Comparison of ENCODE assay signal across 14 cellular contexts in the genomic region with DNA sequence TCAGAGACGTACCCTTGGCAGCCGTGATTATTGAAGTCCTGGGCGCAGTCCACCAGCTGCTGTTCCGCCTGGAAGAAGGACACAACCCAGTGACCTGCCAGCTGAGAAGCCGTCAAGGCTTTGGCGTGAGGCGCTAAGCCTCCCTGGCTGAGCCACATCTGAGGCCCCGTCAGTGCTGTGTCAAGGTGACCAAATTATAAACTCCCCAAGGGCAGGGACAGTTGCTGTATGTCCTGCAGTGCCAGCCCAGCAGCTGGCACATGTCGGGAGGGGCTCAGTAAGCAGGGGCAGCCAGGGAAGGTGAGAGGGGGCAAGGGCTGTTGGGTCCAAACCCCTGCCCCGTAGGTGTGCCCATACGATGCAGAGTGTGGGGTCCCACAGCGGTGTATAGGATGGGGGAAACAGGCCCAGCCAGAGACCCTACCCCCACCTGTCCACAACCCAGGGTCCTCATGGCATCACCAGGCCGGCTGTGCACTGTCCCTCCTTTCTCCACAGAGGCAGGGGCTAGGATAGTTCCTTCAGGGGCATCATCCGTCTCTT. TPM values are rescaled to one million over a fixed set of nuclear protein-coding genes. Genes with fewer than 3 reads are reported as not detected.
DNase-seq lines count a peak whose midpoint lies in the region; ATAC-seq and TF ChIP-seq lines count a peak whose summit lies in the region.
"Had no signal": no experiment of that assay in that cellular context is flagged by ENCODE, and none has a peak within 500 bp of the region (broad histone marks: within the 10 kb centered on the region; RNA-seq: fewer than 3 reads in every experiment).

No MANE protein-coding gene starts in this region.

- H3K4me2 ChIP-seq in osteoblast (ENCODE audit: insufficient read depth, low read length) = peak overlapping the region; percentile 59

- no peaks in the 10 kb centered on the region for H3K79me2 ChIP-seq in osteoblast (ENCODE audit: insufficient read depth, low read length)

- H3K4me1 Mint-ChIP-seq in stimulated activated naive CD8-positive, alpha-beta T cell treated with anti-CD3 and anti-CD28 coated beads, Interleukin-15, amount 100 ng/mL, for 72 hours = peaks cover 8% of the 10 kb centered on the region
- H3K4me1 Mint-ChIP-seq: brain had no signal

- H3K9me3 Mint-ChIP-seq in stimulated activated naive CD8-positive, alpha-beta T cell treated with anti-CD3 and anti-CD28 coated beads, Interleukin-15, amount 100 ng/mL, for 72 hours = no peaks in the 10 kb centered on the region
- H3K9me3 Mint-ChIP-seq: brain; natural killer cell treated with Interleukin-12 subunit alpha and Interleukin-12 subunit beta and Interleukin-15 and Interleukin-18, amount 100 ng/mL, for 72 hours had no signal

- TF ChIP-seq CTCF in osteoblast (IDR thresholded peaks at IDR 0.05; ENCODE audit: extremely low read depth, low read depth, low read length) = no peak

- no peak overlapping the region for H3K4me3 ChIP-seq in osteoblast (ENCODE audit: insufficient read depth, low read length)
- H3K4me3 ChIP-seq in aorta (ENCODE audit: low read length in 2 of 2) = no peak overlapping the region

- DNase-seq in stimulated activated naive CD8-positive, alpha-beta T cell treated with anti-CD3 and anti-CD28 coated beads, Interleukin-15, amount 100 ng/mL, for 72 hours = no peak
- DNase-seq in stimulated activated naive CD8-positive, alpha-beta T cell treated with anti-CD3 and anti-CD28 coated beads, Interleukin-15, Interleukin-2, amounts not matched to agents 100 U/mL and 50 U/mL, for 24 hours = no peak
- DNase-seq in caudate nucleus (lab: John Stamatoyannopoulos, UW) (no peak), osteoblast (ENCODE audit: insufficient read length, low spot score, missing footprints) (peak; percentile 86), aorta (peak; percentile 52 to 68), NCI-H345 (lab: John Stamatoyannopoulos, UW) (no peak), mesenteric fat pad (ENCODE audit: low spot score) (no peak)
- DNase-seq: activated naive CD4-positive, alpha-beta T cell; MM.1S; NCI-H187 treated with DMSO at 0.1 percent for 48 hours; NCI-H524 treated with DMSO at 0.1 percent for 48 hours had no signal

- H2AFZ ChIP-seq in osteoblast (ENCODE audit: low read length) = no peak overlapping the region

- intact Hi-C loops in aorta (cut with DNase I) = no loop called here

- H3K27me3 ChIP-seq in osteoblast (ENCODE audit: insufficient read depth, low read length) = peaks cover 15% of the 10 kb centered on the region
- H3K27me3 ChIP-seq in aorta (ENCODE audit: control insufficient read depth in 1 of 2, insufficient read depth in 2 of 2, low read length in 1 of 2) = no peaks in the 10 kb centered on the region

- peaks cover 22% of the 10 kb centered on the region for H3K4me1 ChIP-seq in osteoblast (ENCODE audit: insufficient read depth, low read length)
- H3K4me1 ChIP-seq in aorta (ENCODE audit: control insufficient read depth in 1 of 2, insufficient read depth in 2 of 2, low read length in 2 of 2) = no peaks in the 10 kb centered on the region

- H3K27me3 Mint-ChIP-seq in stimulated activated naive CD8-positive, alpha-beta T cell treated with anti-CD3 and anti-CD28 coated beads, Interleukin-15, amount 100 ng/mL, for 72 hours = peaks cover 20% of the 10 kb centered on the region
- H3K27me3 Mint-ChIP-seq: natural killer cell treated with Interleukin-12 subunit alpha and Interleukin-12 subunit beta and Interleukin-15 and Interleukin-18, amount 100 ng/mL, for 72 hours had no signal

- H3K27ac Mint-ChIP-seq in stimulated activated naive CD8-positive, alpha-beta T cell treated with anti-CD3 and anti-CD28 coated beads, Interleukin-15, amount 100 ng/mL, for 72 hours = no peak overlapping the region
- H3K27ac Mint-ChIP-seq: natural killer cell treated with Interleukin-12 subunit alpha and Interleukin-12 subunit beta and Interleukin-15 and Interleukin-18, amount 100 ng/mL, for 72 hours had no signal

- ATAC-seq in stimulated activated naive CD8-positive, alpha-beta T cell treated with anti-CD3 and anti-CD28 coated beads, Interleukin-15, amount 100 ng/mL, for 72 hours = peak; percentile 4
- ATAC-seq in stimulated activated naive CD8-positive, alpha-beta T cell treated with anti-CD3 and anti-CD28 coated beads, Interleukin-15, Interleukin-2, amounts not matched to agents 100 U/mL and 50 U/mL, for 24 hours = no peak
- peak; percentile 4 for ATAC-seq in aorta (ENCODE audit: low FRiP score)
- no peak for ATAC-seq in HG03354 (IDR thresholded peaks at IDR 0.05; ENCODE audit: poor library complexity, severe bottlenecking, unreplicated experiment)

- H3K36me3 ChIP-seq in osteoblast (ENCODE audit: insufficient read depth, low read length) (no peaks in the 10 kb centered on the region), aorta (ENCODE audit: control insufficient read depth in 1 of 2, insufficient read depth in 2 of 2, low read length in 1 of 2) (peaks cover 0 to 4% of the 10 kb centered on the region in 2 donors)

- H3K9me3 ChIP-seq in osteoblast (ENCODE audit: low read depth, low read length) (no peaks in the 10 kb centered on the region), aorta (ENCODE audit: control insufficient read depth, low read length) (no peaks in the 10 kb centered on the region)

- H4K20me1 ChIP-seq in osteoblast (ENCODE audit: insufficient read depth, low read length) = peaks cover 3% of the 10 kb centered on the region

- 67 to 71% methylated on average over 14 of the region's 14 CpGs for WGBS in aorta, 2 donors

- H3K27ac ChIP-seq in caudate nucleus (ENCODE audit: low read depth, low read length) = peak overlapping the region; percentile 18
- no peak overlapping the region for H3K27ac ChIP-seq in osteoblast (ENCODE audit: low read depth, low read length)
- H3K27ac ChIP-seq in aorta (ENCODE audit: low read depth in 1 of 2, low read length in 2 of 2) = no peak overlapping the region

- no peak overlapping the region for H3K4me3 Mint-ChIP-seq in stimulated activated naive CD8-positive, alpha-beta T cell treated with anti-CD3 and anti-CD28 coated beads, Interleukin-15, amount 100 ng/mL, for 72 hours
- H3K4me3 Mint-ChIP-seq: brain; natural killer cell treated with Interleukin-12 subunit alpha and Interleukin-12 subunit beta and Interleukin-15 and Interleukin-18, amount 100 ng/mL, for 72 hours had no signal

RNA-seq across cellular contexts. Expression of a gene that starts 13.3 kb away (rescaled TPM):
- total RNA-seq in osteoblast (4.7 and 8.8 TPM in 2 replicates), aorta (10 to 100 TPM; 41.0 to 89.7 TPM), mesenteric fat pad (67.9 TPM)
- 100 to 1,000 TPM in 1 of 2 donors, 10 to 100 TPM in 1; 23.2 to 103 TPM for polyA plus RNA-seq in aorta

RNA-seq across cellular contexts. Expression of a gene that starts 58.8 kb away (rescaled TPM):
- 446 and 456 TPM in 2 replicates for total RNA-seq in osteoblast
- 100 to 1,000 TPM; 363 to 401 TPM for total RNA-seq in aorta
- polyA plus RNA-seq in aorta = 100 to 1,000 TPM; 457 to 868 TPM
- total RNA-seq in mesenteric fat pad = 330 TPM

Comparison
In these comparisons a context has a peak if more than half of its experiments do, and no peak if none do; other contexts are left out.
1. ATAC-seq: peak in stimulated activated naive CD8-positive, alpha-beta T cell treated with anti-CD3 and anti-CD28 coated beads, Interleukin-15, amount 100 ng/mL, for 72 hours (single experiment) and aorta (single experiment); none in stimulated activated naive CD8-positive, alpha-beta T cell treated with anti-CD3 and anti-CD28 coated beads, Interleukin-15, Interleukin-2, amounts not matched to agents 100 U/mL and 50 U/mL, for 24 hours (single experiment) and HG03354 (single experiment).
2. DNase-seq: peak in osteoblast (single experiment) and aorta (2 of 2); none in stimulated activated naive CD8-positive, alpha-beta T cell treated with anti-CD3 and anti-CD28 coated beads, Interleukin-15, amount 100 ng/mL, for 72 hours (0 of 2), stimulated activated naive CD8-positive, alpha-beta T cell treated with anti-CD3 and anti-CD28 coated beads, Interleukin-15, Interleukin-2, amounts not matched to agents 100 U/mL and 50 U/mL, for 24 hours (single experiment), caudate nucleus (0 of 61), NCI-H345 (single experiment) and mesenteric fat pad (single experiment).